1 cellular context compared by ENCODE assay signal in the genomic region with DNA sequence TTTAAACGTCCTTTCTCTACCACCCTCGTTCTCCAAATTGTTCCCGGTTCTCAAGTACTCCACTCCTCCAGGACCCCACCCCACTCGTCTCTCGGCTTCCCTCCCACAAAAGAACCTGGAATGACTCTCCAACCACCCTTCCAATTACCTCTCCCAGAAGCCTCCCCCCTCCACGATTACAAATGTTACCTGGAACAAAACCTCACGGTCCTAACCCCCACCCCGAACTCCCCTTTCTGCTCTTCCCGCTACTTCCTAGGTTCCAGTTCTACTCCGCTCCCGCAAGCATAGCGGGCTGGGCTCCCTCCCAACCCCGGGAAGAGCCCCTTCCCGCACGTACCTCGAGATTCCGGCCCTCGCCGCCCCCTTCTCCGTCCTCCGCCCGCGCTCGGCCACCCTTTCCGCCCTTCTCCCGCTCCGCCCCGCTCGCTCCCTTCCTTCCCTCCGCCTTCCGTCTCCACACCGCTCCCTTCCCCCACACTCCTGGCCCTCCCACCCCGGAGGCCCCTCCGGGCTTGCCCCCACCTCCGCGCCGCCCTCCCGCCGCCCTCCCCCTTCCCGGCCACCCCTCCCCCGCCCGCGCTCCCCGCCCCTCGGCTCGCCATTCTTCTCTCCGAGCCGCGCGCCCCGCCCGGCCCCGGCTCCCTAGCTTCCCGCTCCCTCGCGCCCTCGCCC.
TF ChIP-seq lines count a peak whose summit lies in the region.

No MANE protein-coding gene starts in this region.

TF ChIP-seq in neural cell, 6 proteins besides CTCF, POLR2A, EP300 and RAD21:
- TF ChIP-seq EZH2 (IDR thresholded peaks at IDR 0.05; ENCODE audit: borderline replicate concordance, insufficient read depth, low read length, poor library complexity, severe bottlenecking), result no peak
- TF ChIP-seq, protein P1, sequence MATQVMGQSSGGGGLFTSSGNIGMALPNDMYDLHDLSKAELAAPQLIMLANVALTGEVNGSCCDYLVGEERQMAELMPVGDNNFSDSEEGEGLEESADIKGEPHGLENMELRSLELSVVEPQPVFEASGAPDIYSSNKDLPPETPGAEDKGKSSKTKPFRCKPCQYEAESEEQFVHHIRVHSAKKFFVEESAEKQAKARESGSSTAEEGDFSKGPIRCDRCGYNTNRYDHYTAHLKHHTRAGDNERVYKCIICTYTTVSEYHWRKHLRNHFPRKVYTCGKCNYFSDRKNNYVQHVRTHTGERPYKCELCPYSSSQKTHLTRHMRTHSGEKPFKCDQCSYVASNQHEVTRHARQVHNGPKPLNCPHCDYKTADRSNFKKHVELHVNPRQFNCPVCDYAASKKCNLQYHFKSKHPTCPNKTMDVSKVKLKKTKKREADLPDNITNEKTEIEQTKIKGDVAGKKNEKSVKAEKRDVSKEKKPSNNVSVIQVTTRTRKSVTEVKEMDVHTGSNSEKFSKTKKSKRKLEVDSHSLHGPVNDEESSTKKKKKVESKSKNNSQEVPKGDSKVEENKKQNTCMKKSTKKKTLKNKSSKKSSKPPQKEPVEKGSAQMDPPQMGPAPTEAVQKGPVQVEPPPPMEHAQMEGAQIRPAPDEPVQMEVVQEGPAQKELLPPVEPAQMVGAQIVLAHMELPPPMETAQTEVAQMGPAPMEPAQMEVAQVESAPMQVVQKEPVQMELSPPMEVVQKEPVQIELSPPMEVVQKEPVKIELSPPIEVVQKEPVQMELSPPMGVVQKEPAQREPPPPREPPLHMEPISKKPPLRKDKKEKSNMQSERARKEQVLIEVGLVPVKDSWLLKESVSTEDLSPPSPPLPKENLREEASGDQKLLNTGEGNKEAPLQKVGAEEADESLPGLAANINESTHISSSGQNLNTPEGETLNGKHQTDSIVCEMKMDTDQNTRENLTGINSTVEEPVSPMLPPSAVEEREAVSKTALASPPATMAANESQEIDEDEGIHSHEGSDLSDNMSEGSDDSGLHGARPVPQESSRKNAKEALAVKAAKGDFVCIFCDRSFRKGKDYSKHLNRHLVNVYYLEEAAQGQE (IDR thresholded peaks at IDR 0.05; ENCODE audit: borderline replicate concordance), result peak; percentile 50
- TF ChIP-seq POLR2AphosphoS5 (IDR thresholded peaks at IDR 0.05), result no peak
- peak; percentile 41 for TF ChIP-seq TAF1 (IDR thresholded peaks at IDR 0.05; ENCODE audit: low read depth)
- no peak for TF ChIP-seq SMC3 (conservative IDR thresholded peaks at IDR 0.05; ENCODE audit: poor library complexity)
- TF ChIP-seq MXI1 (conservative IDR thresholded peaks at IDR 0.05; ENCODE audit: poor library complexity, severe bottlenecking), result no peak
TF ChIP-seq in neural cell: peak in this region for 2.
